ENCODE assay signal across 9 cellular contexts in genomic region chr13:33679658-33680012, GRCh38.
A peak's percentile ranks its signal among the peaks of the same experiment; 100 is the strongest.
DNase-seq lines count a peak whose midpoint lies in the region; ATAC-seq, FAIRE-seq and TF ChIP-seq lines count a peak whose summit lies in the region.
"Had no signal": no experiment of that assay in that cellular context is flagged by ENCODE, and none has a peak within 500 bp of the region (broad histone marks: within the 10 kb centered on the region; RNA-seq: fewer than 3 reads in every experiment).

No MANE protein-coding gene starts in this region.

- DNase-seq in natural killer cell treated with Interleukin-12 subunit alpha and Interleukin-12 subunit beta and Interleukin-15 and Interleukin-18, amount 100 ng/mL, for 72 hours (ENCODE audit: low spot score), result no peak
- DNase-seq in natural killer cell (no peak), T-helper 17 cell (no peak), HepG2 (ENCODE audit: low spot score) (no peak), upper lobe of right lung (no peak), endothelial cell (ENCODE audit: low spot score) (no peak)
- DNase-seq: NCI-H1694 had no signal

- no peak overlapping the region for H2AFZ ChIP-seq in HepG2 (ENCODE audit: low read length)

- H3K27me3 ChIP-seq in HepG2 (ENCODE audit: control insufficient read depth in 1 of 2, insufficient read depth in 2 of 2, low read length in 2 of 2), result no peaks in the 10 kb centered on the region; a peak in 2 of 5 replicates
- H3K27me3 ChIP-seq in upper lobe of right lung, result no peaks in the 10 kb centered on the region

- POLR2A ChIA-PET in HepG2 (lab: Yijun Ruan, JAX), result interaction anchor here (0.7 to 8.6 kb wide), 9 partner anchors 36 to 138 kb away, joined by 3 to 127 read pairs (median 5); partner anchors contain the start of gene RFC3

- H3K9ac ChIP-seq in HepG2 (ENCODE audit: insufficient read depth, low read depth, low read length), result peak overlapping the region; percentile 84

- peaks cover 7 to 29% of the 10 kb centered on the region in 2 donors for H3K4me1 Mint-ChIP-seq in natural killer cell treated with Interleukin-12 subunit alpha and Interleukin-12 subunit beta and Interleukin-15 and Interleukin-18, amount 100 ng/mL, for 72 hours (ENCODE audit: low read depth in 2 of 2)
- peaks cover 0 to 11% of the 10 kb centered on the region in 2 donors for H3K4me1 Mint-ChIP-seq in natural killer cell
- peaks cover 13% of the 10 kb centered on the region for H3K4me1 Mint-ChIP-seq in T-helper 17 cell
- peaks cover 11% of the 10 kb centered on the region for H3K4me1 Mint-ChIP-seq in endothelial cell (ENCODE audit: unreplicated experiment)

- peak; percentile 8 for FAIRE-seq in HepG2 (lab: Jason Lieb, UNC)

- peak overlapping the region; percentile 90 for H3K4me2 ChIP-seq in HepG2 (ENCODE audit: low read depth, low read length)

- TF ChIP-seq EP300 in HepG2 (IDR thresholded peaks at IDR 0.05; ENCODE audit: low read depth in 2 of 2, low read length in 2 of 2) (no peak), HepG2 (CRISPR knock-in tag; IDR thresholded peaks at IDR 0.05; ENCODE audit: borderline replicate concordance) (no peak)

- H3K36me3 ChIP-seq in HepG2 (replicated peaks in 1 of 2; ENCODE audit: control insufficient read depth in 1 of 2, insufficient read depth in 2 of 2, low read length in 2 of 2) (no peaks in the 10 kb centered on the region), upper lobe of right lung (no peaks in the 10 kb centered on the region)

- H4K20me1 ChIP-seq in HepG2 (ENCODE audit: insufficient read depth, low read length), result no peaks in the 10 kb centered on the region

- no peaks in the 10 kb centered on the region for H3K36me3 Mint-ChIP-seq in natural killer cell treated with Interleukin-12 subunit alpha and Interleukin-12 subunit beta and Interleukin-15 and Interleukin-18, amount 100 ng/mL, for 72 hours
- no peaks in the 10 kb centered on the region for H3K36me3 Mint-ChIP-seq in natural killer cell
- no peaks in the 10 kb centered on the region for H3K36me3 Mint-ChIP-seq in T-helper 17 cell (ENCODE audit: low read depth)
- H3K36me3 Mint-ChIP-seq in endothelial cell (ENCODE audit: low read depth, unreplicated experiment), result peaks cover 6% of the 10 kb centered on the region

- no TSS peak for BruUV-seq in HepG2 (replicated peaks; lab: Mats Ljungman, UMichigan)

- intact Hi-C loops in natural killer cell (cut with micrococcal nuclease) (no loop called here), HepG2 (cut with micrococcal nuclease; ENCODE audit: unreplicated experiment) (loop anchor here (1.0 kb wide), 3 partner anchors 45 to 136 kb away; no protein-coding TSS in a partner anchor), upper lobe of right lung (cut with DNase I) (no loop called here)

- CTCF ChIA-PET in HepG2 (lab: Yijun Ruan, JAX; ENCODE audit: low intra/inter-chr PET ratio, low total read pairs), result no interaction called here

- H3K9me3 ChIP-seq in T-helper 17 cell (ENCODE audit: control insufficient read depth, low read length, poor library complexity, severe bottlenecking) (no peaks in the 10 kb centered on the region), HepG2 (ENCODE audit: low read length) (no peaks in the 10 kb centered on the region), upper lobe of right lung (no peaks in the 10 kb centered on the region)

- H3K27ac Mint-ChIP-seq in natural killer cell treated with Interleukin-12 subunit alpha and Interleukin-12 subunit beta and Interleukin-15 and Interleukin-18, amount 100 ng/mL, for 72 hours, result peak overlapping the region; percentile 86 to 96
- peak overlapping the region in 1 of 2 donors; percentile 78 for H3K27ac Mint-ChIP-seq in natural killer cell
- H3K27ac Mint-ChIP-seq in T-helper 17 cell, result peak overlapping the region; percentile 90
- H3K27ac Mint-ChIP-seq in endothelial cell (ENCODE audit: unreplicated experiment), result no peak overlapping the region

- in situ Hi-C loops in HepG2 (cut with HindIII; ENCODE audit: extremely low pct_ligation_motif_present, low pct_unique_long_range_greater_than_20kb), result loop anchor here (5.0 kb wide), 1 partner anchor 37 kb away; no protein-coding TSS in a partner anchor

- H3K27ac ChIP-seq in HepG2 (ENCODE audit: extremely low read length, insufficient read depth, low read length) (peak overlapping the region; percentile 99), upper lobe of right lung (peak overlapping the region; percentile 70)

- peaks cover 31% of the 10 kb centered on the region for H3K79me2 ChIP-seq in HepG2 (ENCODE audit: insufficient read depth, low read length)

- peak; percentile 9; the same call in 1 of the 2 replicates for TF ChIP-seq RAD21 in HepG2 (CRISPR knock-in tag; IDR thresholded peaks at IDR 0.05)

- H3K4me3 ChIP-seq in HepG2 (replicated peaks in 1 of 3; ENCODE audit: insufficient read depth in 1 of 3, low read depth in 2 of 3, low read length in 3 of 3) (peak overlapping the region; percentile 26 to 62 (median 52); a peak in 5 of 6 replicates), upper lobe of right lung (peak overlapping the region; percentile 22)

- H3K9me3 Mint-ChIP-seq in natural killer cell treated with Interleukin-12 subunit alpha and Interleukin-12 subunit beta and Interleukin-15 and Interleukin-18, amount 100 ng/mL, for 72 hours, result peaks cover 3% of the 10 kb centered on the region
- H3K9me3 Mint-ChIP-seq in natural killer cell (no peaks in the 10 kb centered on the region), endothelial cell (ENCODE audit: unreplicated experiment) (no peaks in the 10 kb centered on the region)

- no peak for ATAC-seq in natural killer cell treated with Interleukin-12 subunit alpha and Interleukin-12 subunit beta and Interleukin-15 and Interleukin-18, amount 100 ng/mL, for 72 hours
- ATAC-seq in natural killer cell, result no peak
- no peak for ATAC-seq in T-helper 17 cell
- no peak for ATAC-seq in HepG2
- no peak for ATAC-seq in upper lobe of right lung
- no peak for ATAC-seq in GM18909 (IDR thresholded peaks at IDR 0.05; ENCODE audit: poor library complexity, unreplicated experiment)
- ATAC-seq in HG03159 (IDR thresholded peaks at IDR 0.05; ENCODE audit: unreplicated experiment), result no peak

- H3K4me3 Mint-ChIP-seq in natural killer cell treated with Interleukin-12 subunit alpha and Interleukin-12 subunit beta and Interleukin-15 and Interleukin-18, amount 100 ng/mL, for 72 hours, result peak overlapping the region; percentile 76
- H3K4me3 Mint-ChIP-seq in natural killer cell (no peak overlapping the region), T-helper 17 cell (peak overlapping the region; percentile 82), endothelial cell (ENCODE audit: unreplicated experiment) (no peak overlapping the region)

- TF ChIP-seq CTCF in natural killer cell (IDR thresholded peaks at IDR 0.05) (no peak), HepG2 (CRISPR knock-in tag; IDR thresholded peaks at IDR 0.05) (no peak), upper lobe of right lung (IDR thresholded peaks at IDR 0.05) (no peak), endothelial cell (IDR thresholded peaks at IDR 0.05; ENCODE audit: unreplicated experiment) (no peak)

- H3K27me3 Mint-ChIP-seq in natural killer cell treated with Interleukin-12 subunit alpha and Interleukin-12 subunit beta and Interleukin-15 and Interleukin-18, amount 100 ng/mL, for 72 hours, result no peaks in the 10 kb centered on the region
- H3K27me3 Mint-ChIP-seq in natural killer cell (ENCODE audit: low read depth in 2 of 2) (no peaks in the 10 kb centered on the region), T-helper 17 cell (no peaks in the 10 kb centered on the region), endothelial cell (ENCODE audit: unreplicated experiment) (peaks cover 3% of the 10 kb centered on the region)

- H3K4me1 ChIP-seq in HepG2 (ENCODE audit: insufficient read depth, low read length) (peaks cover 80% of the 10 kb centered on the region), upper lobe of right lung (peaks cover 17% of the 10 kb centered on the region)

- no peak for TF ChIP-seq POLR2A in HepG2 (IDR thresholded peaks at IDR 0.05; ENCODE audit: insufficient read depth in 1 of 2, low read depth in 2 of 2, low read length in 2 of 2)

- 13% methylated on average over 1 of the region's 1 CpG for WGBS in HepG2 (ENCODE audit: low lambda C conversion rate)

TF ChIP-seq in HepG2, 621 proteins besides CTCF, POLR2A, EP300 and RAD21 (continues in another document):
- TF ChIP-seq TBX3 (IDR thresholded peaks at IDR 0.05; ENCODE audit: borderline replicate concordance), result no peak
- TF ChIP-seq TRIM24 (CRISPR knock-in tag; IDR thresholded peaks at IDR 0.05), result no peak
- no peak for TF ChIP-seq SATB2 (CRISPR knock-in tag; IDR thresholded peaks at IDR 0.05)
- 0 out of 2 replicates have a peak, but pooled peaks have one; percentile 4 for TF ChIP-seq ZSCAN9 (CRISPR knock-in tag; IDR thresholded peaks at IDR 0.05; ENCODE audit: borderline replicate concordance)
- TF ChIP-seq E2F5 (CRISPR knock-in tag; conservative IDR thresholded peaks at IDR 0.05), result no peak
- TF ChIP-seq MAZ (IDR thresholded peaks at IDR 0.05; ENCODE audit: borderline replicate concordance, low read depth, low read length), result no peak
- TF ChIP-seq MAZ (CRISPR knock-in tag; IDR thresholded peaks at IDR 0.05; ENCODE audit: low read depth), result 0 out of 2 replicates have a peak, but pooled peaks have one; percentile 47
- no peak; the same call in 1 of the 2 replicates for TF ChIP-seq ZNF792 (CRISPR knock-in tag; IDR thresholded peaks at IDR 0.05)
- no peak for TF ChIP-seq CREB1 (IDR thresholded peaks at IDR 0.05)
- TF ChIP-seq CREB1 (CRISPR knock-in tag; IDR thresholded peaks at IDR 0.05), result 0 out of 2 replicates have a peak, but pooled peaks have one; percentile 6
- peak; percentile 12; the same call in 1 of the 2 replicates for TF ChIP-seq ZNF879 (CRISPR knock-in tag; IDR thresholded peaks at IDR 0.05)
- TF ChIP-seq GPN1 (CRISPR knock-in tag; IDR thresholded peaks at IDR 0.05; ENCODE audit: borderline replicate concordance), result no peak
- no peak for TF ChIP-seq TOPORS (CRISPR knock-in tag; IDR thresholded peaks at IDR 0.05)
- TF ChIP-seq RARA (CRISPR knock-in tag; IDR thresholded peaks at IDR 0.05), result no peak
- TF ChIP-seq ZNF260 (CRISPR knock-in tag; IDR thresholded peaks at IDR 0.05; ENCODE audit: borderline replicate concordance, low read depth), result no peak

Comparison
In these comparisons a context has a peak if more than half of its experiments do, and no peak if none do; other contexts are left out.
1. H3K4me3 Mint-ChIP-seq: peak in natural killer cell treated with Interleukin-12 subunit alpha and Interleukin-12 subunit beta and Interleukin-15 and Interleukin-18, amount 100 ng/mL, for 72 hours (single experiment) and T-helper 17 cell (single experiment); none in natural killer cell (single experiment) and endothelial cell (single experiment).